ENCODE assay signal across 7 cellular contexts in the genomic region with DNA sequence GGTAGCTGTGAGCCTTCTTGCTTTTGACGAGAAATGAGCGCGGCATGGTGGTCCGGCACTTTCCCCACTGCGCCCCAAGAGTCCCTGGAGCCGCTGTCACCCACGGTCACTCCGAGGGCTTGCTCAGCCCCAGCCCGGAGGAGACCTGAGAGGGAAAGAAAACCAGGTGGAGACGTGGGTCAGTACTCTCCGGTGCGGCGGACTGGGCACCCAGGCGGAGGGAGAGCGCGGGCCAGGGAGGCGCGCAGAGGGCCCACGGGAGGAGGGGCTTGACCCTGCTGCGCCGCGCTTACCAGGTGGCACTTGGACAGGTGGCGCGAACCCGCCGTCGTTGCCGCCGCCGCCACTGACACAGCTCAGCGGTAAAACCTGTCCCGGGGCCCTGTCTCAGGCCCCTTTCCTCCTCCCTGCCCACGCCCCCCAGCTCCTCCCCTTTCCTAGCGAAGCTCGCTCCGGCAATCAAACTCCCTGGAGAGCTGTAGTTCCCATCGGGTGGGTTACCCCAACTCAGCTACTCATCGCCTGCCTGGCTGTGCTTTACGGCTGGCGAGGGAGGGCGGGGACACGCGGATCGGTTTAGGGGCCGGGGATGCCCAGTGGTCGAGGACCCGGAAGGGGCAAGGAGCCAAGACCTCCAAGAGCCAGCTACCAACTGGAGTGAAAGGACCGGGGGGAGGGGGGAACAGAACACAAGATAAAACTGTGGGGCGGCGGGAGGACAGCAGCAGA. TPM values are rescaled to one million over a fixed set of nuclear protein-coding genes. Genes with fewer than 3 reads are reported as not detected.
DNase-seq lines count a peak whose midpoint lies in the region; ATAC-seq and TF ChIP-seq lines count a peak whose summit lies in the region.

No MANE protein-coding gene starts in this region.

- H3K4me3 ChIP-seq in right cardiac atrium (ENCODE audit: low read length), result peak overlapping the region; percentile 64

- 3% methylated on average over 50 of the region's 50 CpGs for WGBS in right cardiac atrium

- H3K27me3 Mint-ChIP-seq in activated CD8-positive, alpha-beta T cell treated with anti-CD3 and anti-CD28 coated beads for 36 hours, result no peaks in the 10 kb centered on the region

- no peaks in the 10 kb centered on the region for H3K27me3 ChIP-seq in right cardiac atrium (ENCODE audit: control insufficient read depth, insufficient read depth)

- H3K9me3 ChIP-seq in right cardiac atrium (ENCODE audit: control insufficient read depth, low read length), result no peaks in the 10 kb centered on the region

- no peak overlapping the region for H3K27ac ChIP-seq in right cardiac atrium (ENCODE audit: low read length)
- no peak overlapping the region for H3K27ac ChIP-seq in substantia nigra (ENCODE audit: low read depth, low read length, poor library complexity, severe bottlenecking)
- no peak overlapping the region for H3K27ac ChIP-seq in RWPE1

- CTCF ChIA-PET in activated CD8-positive, alpha-beta T cell treated with anti-CD3 and anti-CD28 coated beads for 36 hours (lab: Charles Lee), result interaction anchor here (0.8 to 5.0 kb wide), 16 partner anchors 9 to 478 kb away, joined by 3 to 51 read pairs (median 6); a partner anchor contains a TSS
- CTCF ChIA-PET in RWPE1 (lab: Yijun Ruan, JAX), result interaction anchor here (0.6 kb wide), 1 partner anchor 94 kb away, joined by 3 read pairs; no protein-coding TSS in a partner anchor

- DNase-seq in NCI-H2107 (lab: John Stamatoyannopoulos, UW), result peak; percentile 54
- DNase-seq in activated CD8-positive, alpha-beta T cell treated with anti-CD3 and anti-CD28 coated beads for 36 hours, result peak; percentile 79
- DNase-seq in right cardiac atrium, result peak; percentile 20 to 54 (median 50)
- DNase-seq in stimulated activated CD4-positive, alpha-beta T cell treated with anti-CD3 and anti-CD28 coated beads, Interleukin-15, amount 100 ng/mL, for 24 hours, result peak; percentile 89
- DNase-seq in substantia nigra (lab: John Stamatoyannopoulos, UW), result no peak
- DNase-seq in RWPE1 (ENCODE audit: low spot score), result no peak

- intact Hi-C loops in activated CD8-positive, alpha-beta T cell treated with anti-CD3 and anti-CD28 coated beads for 36 hours (cut with micrococcal nuclease), result loop anchor here (5.0 kb wide), 1 partner anchor 171 kb away; no protein-coding TSS in a partner anchor
- intact Hi-C loops in right cardiac atrium (cut with DNase I), result no loop called here

- H3K4me1 Mint-ChIP-seq in activated CD8-positive, alpha-beta T cell treated with anti-CD3 and anti-CD28 coated beads for 36 hours (ENCODE audit: low read depth), result peaks cover 38% of the 10 kb centered on the region

- ATAC-seq in GM19395 (IDR thresholded peaks at IDR 0.05; ENCODE audit: unreplicated experiment) (peak; percentile 18), right cardiac atrium (no peak)
- ATAC-seq in activated CD8-positive, alpha-beta T cell treated with anti-CD3 and anti-CD28 coated beads for 36 hours, result peak; percentile 3

- peaks cover 10% of the 10 kb centered on the region for H3K4me1 ChIP-seq in right cardiac atrium (ENCODE audit: control insufficient read depth, insufficient read depth, low read length)

- TF ChIP-seq CTCF in activated CD8-positive, alpha-beta T cell treated with anti-CD3 and anti-CD28 coated beads for 36 hours (IDR thresholded peaks at IDR 0.05), result no peak
- no peak for TF ChIP-seq CTCF in RWPE1 (conservative IDR thresholded peaks at IDR 0.05; ENCODE audit: low read depth)

- peaks cover 64% of the 10 kb centered on the region for H3K36me3 Mint-ChIP-seq in activated CD8-positive, alpha-beta T cell treated with anti-CD3 and anti-CD28 coated beads for 36 hours (ENCODE audit: low read depth)

- peak overlapping the region; percentile 98 for H3K4me3 Mint-ChIP-seq in activated CD8-positive, alpha-beta T cell treated with anti-CD3 and anti-CD28 coated beads for 36 hours

- POLR2A ChIA-PET in activated CD8-positive, alpha-beta T cell treated with anti-CD3 and anti-CD28 coated beads for 36 hours (lab: Charles Lee), result interaction anchor here (0.7 to 10.9 kb wide), 20 partner anchors 8 to 536 kb away, joined by 3 to 213 read pairs (median 5); a partner anchor contains a TSS
- POLR2A ChIA-PET in RWPE1 (lab: Yijun Ruan, JAX; ENCODE audit: low non-redundant PET), result no interaction called here

- no peaks in the 10 kb centered on the region for H3K9me3 Mint-ChIP-seq in activated CD8-positive, alpha-beta T cell treated with anti-CD3 and anti-CD28 coated beads for 36 hours

- H3K27ac Mint-ChIP-seq in activated CD8-positive, alpha-beta T cell treated with anti-CD3 and anti-CD28 coated beads for 36 hours, result peak overlapping the region; percentile 98

RNA-seq across cellular contexts. Expression of a gene that starts 3.1 kb away (rescaled TPM):
- total RNA-seq in activated CD8-positive, alpha-beta T cell treated with anti-CD3 and anti-CD28 coated beads for 36 hours, result 10 to 100 TPM; 54.3 to 55.3 TPM
- total RNA-seq in right cardiac atrium, result under 1 TPM in 3 of 4 donors, not detected in 1; 0.29 to 0.59 (median 0.45) TPM
- 0.18 TPM for polyA plus RNA-seq in right cardiac atrium

Comparison
In these comparisons a context has a peak if more than half of its experiments do, and no peak if none do; other contexts are left out.
1. ATAC-seq: peak in GM19395 (single experiment) and activated CD8-positive, alpha-beta T cell treated with anti-CD3 and anti-CD28 coated beads for 36 hours (single experiment); none in right cardiac atrium (0 of 2).
2. DNase-seq: peak in NCI-H2107 (single experiment), activated CD8-positive, alpha-beta T cell treated with anti-CD3 and anti-CD28 coated beads for 36 hours (single experiment), right cardiac atrium (3 of 3) and stimulated activated CD4-positive, alpha-beta T cell treated with anti-CD3 and anti-CD28 coated beads, Interleukin-15, amount 100 ng/mL, for 24 hours (single experiment); none in substantia nigra (0 of 49) and RWPE1 (single experiment).
3. RNA of a gene that starts 3.1 kb away (total RNA-seq): 54.3 to 55.3 TPM in activated CD8-positive, alpha-beta T cell treated with anti-CD3 and anti-CD28 coated beads for 36 hours; 0.29 to 0.59 TPM in right cardiac atrium; every median in the first group is over 10 times any median in the second.